Comparison of ENCODE assay signal across 9 cellular contexts in genomic region chr6:157269261-157269794, GRCh38. TPM values are rescaled to one million over a fixed set of nuclear protein-coding genes. Genes with fewer than 3 reads are reported as not detected.
DNase-seq lines count a peak whose midpoint lies in the region; ATAC-seq and TF ChIP-seq lines count a peak whose summit lies in the region.
"Had no signal": no experiment of that assay in that cellular context is flagged by ENCODE, and none has a peak within 500 bp of the region (broad histone marks: within the 10 kb centered on the region; RNA-seq: fewer than 3 reads in every experiment).

No MANE protein-coding gene starts in this region.

- H3K4me1 ChIP-seq in upper lobe of left lung, result peaks cover 4 to 16% (median 10%) of the 10 kb centered on the region in 4 donors

- no peak overlapping the region for H3K4me3 ChIP-seq in foreskin fibroblast (ENCODE audit: low read depth in 1 of 2, low read length in 2 of 2)
- no peak overlapping the region for H3K4me3 ChIP-seq in upper lobe of left lung

- ATAC-seq in upper lobe of left lung (ENCODE audit: low FRiP score in 2 of 2) (peak in 1 of 2 donors; percentile 76), HG02852 (IDR thresholded peaks at IDR 0.05; ENCODE audit: unreplicated experiment) (no peak), GM18517 (IDR thresholded peaks at IDR 0.05; ENCODE audit: unreplicated experiment) (no peak)

- DNase-seq in amniotic epithelial cell (ENCODE audit: low read depth) (peak; percentile 93), foreskin fibroblast (peak; percentile 30 to 53), myocyte (ENCODE audit: low read depth) (peak; percentile 44), upper lobe of left lung (peak in 1 of 2 donors; percentile 86), HuH-7 (ENCODE audit: low spot score) (no peak)
- DNase-seq: activated CD4-positive, CD25-positive, alpha-beta regulatory T cell treated with anti-CD3 and anti-CD28 coated beads, Interleukin-2, amount 50 U/mL, for 72 hours; occipital lobe had no signal

- H3K27ac ChIP-seq in upper lobe of left lung, result peak overlapping the region in 3 of 4 donors; percentile 43 to 69 (median 61)

- H3K36me3 ChIP-seq in upper lobe of left lung, result no peaks in the 10 kb centered on the region

- H3K9me3 ChIP-seq in upper lobe of left lung, result no peaks in the 10 kb centered on the region

- TF ChIP-seq EP300 in upper lobe of left lung (IDR thresholded peaks at IDR 0.05), result no peak

- no peak for TF ChIP-seq CTCF in foreskin fibroblast (IDR thresholded peaks at IDR 0.05; ENCODE audit: low read depth, low read length)
- no peak for TF ChIP-seq CTCF in upper lobe of left lung (IDR thresholded peaks at IDR 0.05)

- WGBS in upper lobe of left lung, 2 donors, result 50 to 51% methylated on average over 15 of the region's 16 CpGs

- no peak for TF ChIP-seq POLR2A in upper lobe of left lung (IDR thresholded peaks at IDR 0.05)

- H3K27me3 ChIP-seq in upper lobe of left lung, result no peaks in the 10 kb centered on the region

RNA-seq across cellular contexts. Expression of gene TMEM242, which starts 54.0 kb away (rescaled TPM):
- 5.4 and 7.8 TPM in 2 replicates for total RNA-seq in myocyte
- polyA plus RNA-seq in myocyte (2012), result 5.6 TPM
- 10 to 100 TPM in 1 of 6 donors, 1 to 10 TPM in 5; 2.1 to 10.8 (median 6.5) TPM for total RNA-seq in upper lobe of left lung
